In the genomic region with DNA sequence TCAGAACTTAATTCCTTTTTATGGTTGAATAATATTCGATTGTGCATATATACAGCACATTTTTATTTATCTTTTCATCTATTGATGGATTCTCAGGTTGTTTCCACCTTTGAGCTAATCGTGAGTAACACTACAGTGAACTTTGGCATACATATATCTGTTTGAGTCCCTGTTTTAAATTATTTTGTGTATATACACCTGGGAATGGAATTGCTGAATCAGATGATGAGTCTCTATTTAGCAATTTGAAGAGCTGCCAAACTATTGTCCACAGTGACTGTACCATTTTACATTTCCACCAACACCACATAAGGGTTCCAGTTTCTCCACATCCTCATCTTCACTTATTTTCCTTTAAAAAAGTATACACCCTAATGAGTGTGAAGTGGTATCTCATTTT, we compare ENCODE assay signal across 17 cellular contexts.
"Had no signal": no experiment of that assay in that cellular context is flagged by ENCODE, and none has a peak within 500 bp of the region (broad histone marks: within the 10 kb centered on the region; RNA-seq: fewer than 3 reads in every experiment).

No MANE protein-coding gene starts in this region.

- H3K27ac ChIP-seq: colonic mucosa, neutrophil, thyroid gland had no signal

- H3K27me3 ChIP-seq: colonic mucosa, neutrophil, thyroid gland had no signal

- H3K4me1 ChIP-seq: colonic mucosa, thyroid gland had no signal

- FAIRE-seq: islet of Langerhans, urothelium cell line had no signal

- ATAC-seq: activated CD8-positive, alpha-beta memory T cell treated with anti-CD3 and anti-CD28 coated beads, Interleukin-2, amount 10 ng/mL, durations not matched to agents 7 days and 5 days; left lobe of liver; natural killer cell; stimulated activated memory B cell treated with anti-CD40 and anti-IgM and Interleukin-4, amounts not matched to agents 10 μg/mL and 1 μg/mL and 100 μg/mL, for 72 hours had no signal

- DNase-seq: activated CD4-positive, alpha-beta memory T cell treated with anti-CD3 and anti-CD28 coated beads for 36 hours; activated CD8-positive, alpha-beta memory T cell treated with anti-CD3 and anti-CD28 coated beads, Interleukin-2, amount 10 ng/mL, durations not matched to agents 7 days and 5 days; activated naive CD4-positive, alpha-beta T cell treated with anti-CD3 and anti-CD28 coated beads, Interleukin-2, amount 10 ng/mL, durations not matched to agents 7 days and 5 days; activated T-cell treated with anti-CD3 and anti-CD28 coated beads, Interleukin-2, amount 50 U/mL, for 1 hour; central memory CD4-positive, alpha-beta T cell; colonic mucosa; effector CD4-positive, alpha-beta T cell; natural killer cell; stimulated activated CD4-positive, alpha-beta T cell treated with anti-CD3 and anti-CD28 coated beads, Interleukin-2, amount 100 ng/mL, for 48 hours; T-helper 1 cell; T1000; thyroid gland had no signal

- H3K4me3 ChIP-seq: colonic mucosa, thyroid gland had no signal

- H3K9me3 ChIP-seq: colonic mucosa, neutrophil, thyroid gland had no signal

- H3K36me3 ChIP-seq: colonic mucosa, neutrophil, thyroid gland had no signal
